ENCODE assay signal across 22 cellular contexts in genomic region chr13:20125783-20126165, GRCh38. TPM values are rescaled to one million over a fixed set of nuclear protein-coding genes. Genes with fewer than 3 reads are reported as not detected.
DNase-seq lines count a peak whose midpoint lies in the region; ATAC-seq, FAIRE-seq and TF ChIP-seq lines count a peak whose summit lies in the region.
"Had no signal": no experiment of that assay in that cellular context is flagged by ENCODE, and none has a peak within 500 bp of the region (broad histone marks: within the 10 kb centered on the region; RNA-seq: fewer than 3 reads in every experiment).

No MANE protein-coding gene starts in this region.

- peaks cover 7% of the 10 kb centered on the region for H3K4me1 Mint-ChIP-seq in stimulated activated memory B cell treated with anti-CD40 and anti-IgM and Interleukin-4, amounts not matched to agents 10 μg/mL and 1 μg/mL and 100 μg/mL, for 72 hours

- TF ChIP-seq EP300 in A549 (IDR thresholded peaks at IDR 0.05) (no peak), stomach (IDR thresholded peaks at IDR 0.05) (no peak)

- H3K9ac ChIP-seq in HCT116 (ENCODE audit: low read length): no peak overlapping the region

- no peak for TF ChIP-seq POLR2A in A549 (IDR thresholded peaks at IDR 0.05; ENCODE audit: low read length)
- no peak for TF ChIP-seq POLR2A in HCT116 (IDR thresholded peaks at IDR 0.05; ENCODE audit: borderline replicate concordance, extremely low read depth, insufficient read depth, insufficient read length)
- TF ChIP-seq POLR2A in stomach (IDR thresholded peaks at IDR 0.05): no peak

- POLR2A ChIA-PET in A549 (lab: Yijun Ruan, JAX) (no interaction called here), HCT116 (lab: Charles Lee) (interaction anchor here (0.6 kb wide), 1 partner anchor 414 kb away, joined by 4 read pairs; no protein-coding TSS in a partner anchor)

- H3K4me1 ChIP-seq in A549: peaks cover 13% of the 10 kb centered on the region; the same call in 2 of the 3 replicates
- peaks cover 14 to 57% of the 10 kb centered on the region in 2 experiments for H3K4me1 ChIP-seq in HCT116 (ENCODE audit: control insufficient read depth in 1 of 2, insufficient read depth in 2 of 2, low read length in 2 of 2)
- H3K4me1 ChIP-seq in stomach: peaks cover 10 to 28% (median 13%) of the 10 kb centered on the region in 4 donors

- no peak for TF ChIP-seq RAD21 in A549 (conservative IDR thresholded peaks at IDR 0.05 in 1 of 2, IDR thresholded peaks at IDR 0.05 in 1 of 2)
- TF ChIP-seq RAD21 in HCT116 (IDR thresholded peaks at IDR 0.05; ENCODE audit: low read depth): no peak

- H3K36me3 ChIP-seq in HCT116 (ENCODE audit: control insufficient read depth in 1 of 2, insufficient read depth in 2 of 2, low read length in 2 of 2): no peaks in the 10 kb centered on the region
- no peaks in the 10 kb centered on the region for H3K36me3 ChIP-seq in stomach
- H3K36me3 ChIP-seq: vagina had no signal

- no peaks in the 10 kb centered on the region for H3K36me3 Mint-ChIP-seq in stimulated activated memory B cell treated with anti-CD40 and anti-IgM and Interleukin-4, amounts not matched to agents 10 μg/mL and 1 μg/mL and 100 μg/mL, for 72 hours
- H3K36me3 Mint-ChIP-seq: CD8-positive, alpha-beta T cell had no signal

- no peaks in the 10 kb centered on the region for H3K9me3 ChIP-seq in A549
- H3K9me3 ChIP-seq in HCT116 (ENCODE audit: control insufficient read depth in 1 of 2, insufficient read depth in 1 of 2, low read depth in 1 of 2, low read length in 2 of 2): no peaks in the 10 kb centered on the region
- H3K9me3 ChIP-seq in stomach: no peaks in the 10 kb centered on the region
- H3K9me3 ChIP-seq: vagina had no signal

- 0 out of 3 replicates have a peak overlapping the region, but pooled peaks have one; percentile 37 for H3K4me2 ChIP-seq in A549
- H3K4me2 ChIP-seq in HCT116 (ENCODE audit: low read length): peak overlapping the region; percentile 46

- H3K4me3 ChIP-seq in A549 (no peak overlapping the region), HCT116 (replicated peaks in 1 of 2; ENCODE audit: low read depth in 1 of 2, low read length in 2 of 2) (no peak overlapping the region), stomach (no peak overlapping the region)
- H3K4me3 ChIP-seq: K562, vagina had no signal

- H2AFZ ChIP-seq in HCT116 (ENCODE audit: low read depth, low read length, poor library complexity, severe bottlenecking): peak overlapping the region; percentile 44

- 35% methylated on average over 4 of the region's 4 CpGs for WGBS in A549 (ENCODE audit: missing lambda C conversion rate)
- 53 to 71% (median 65%) methylated on average over 4 of the region's 4 CpGs for WGBS in stomach, 5 donors

- H4K20me1 ChIP-seq in HCT116 (ENCODE audit: insufficient read depth): no peaks in the 10 kb centered on the region

- H3K27ac ChIP-seq in A549 (no peak overlapping the region), HCT116 (ENCODE audit: low read depth, low read length) (no peak overlapping the region), cingulate gyrus (ENCODE audit: low read depth, low read length) (peak overlapping the region; percentile 54), stomach (no peak overlapping the region)
- H3K27ac ChIP-seq: vagina had no signal

- no TSS peak for BruUV-seq in HCT116 (replicated peaks; lab: Mats Ljungman, UMichigan)

- DNase-seq in A549 (ENCODE audit: low read depth in 1 of 2, low spot score in 1 of 2): no peak
- DNase-seq in HCT116 (ENCODE audit: low read depth, low spot score): no peak
- DNase-seq in medulla oblongata (ENCODE audit: extremely low spot score): peak; percentile 11
- DNase-seq in NCI-H1417 (lab: John Stamatoyannopoulos, UW): no peak
- DNase-seq in stomach: no peak
- DNase-seq: activated CD4-positive, alpha-beta T cell treated with anti-CD3 and anti-CD28 coated beads, Interleukin-2, amount 10 ng/mL, durations not matched to agents 24 days and 14 days; activated CD8-positive, alpha-beta memory T cell treated with anti-CD3 and anti-CD28 coated beads, Interleukin-2, amount 50 U/mL, for 4 hours; CD8-positive, alpha-beta T cell; DMS79 treated with DMSO at 0.1 percent for 48 hours; effector memory CD4-positive, alpha-beta T cell; NCI-H1930; nephron progenitor cell; NK-92 treated with Interleukin-12 subunit alpha and Interleukin-12 subunit beta, amount 100 ng/mL, for 24 hours; small intestine; stimulated activated CD4-positive, alpha-beta T cell treated with anti-CD3 and anti-CD28 coated beads, Interleukin-4, amount 100 ng/mL, for 4 hours had no signal

- TF ChIP-seq CTCF in A549 (IDR thresholded peaks at IDR 0.05) (no peak), HCT116 (IDR thresholded peaks at IDR 0.05 in 2 of 3, conservative IDR thresholded peaks at IDR 0.05 in 1 of 3; ENCODE audit: borderline replicate concordance in 1 of 3, insufficient read depth in 1 of 3, low read depth in 2 of 3, low read length in 2 of 3) (no peak), stomach (IDR thresholded peaks at IDR 0.05) (no peak)

- H3K27me3 Mint-ChIP-seq in stimulated activated memory B cell treated with anti-CD40 and anti-IgM and Interleukin-4, amounts not matched to agents 10 μg/mL and 1 μg/mL and 100 μg/mL, for 72 hours: peaks cover 18% of the 10 kb centered on the region

- FAIRE-seq in A549 (lab: Jason Lieb, UNC): no peak
- FAIRE-seq: K562, small intestine had no signal

- no peaks in the 10 kb centered on the region for H3K9me2 ChIP-seq in HCT116 (ENCODE audit: insufficient read depth)

- H3K4me3 Mint-ChIP-seq in stimulated activated memory B cell treated with anti-CD40 and anti-IgM and Interleukin-4, amounts not matched to agents 10 μg/mL and 1 μg/mL and 100 μg/mL, for 72 hours: no peak overlapping the region
- H3K4me3 Mint-ChIP-seq: activated CD4-positive, alpha-beta T cell treated with anti-CD3 and anti-CD28 coated beads, Interleukin-2, amount 10 ng/mL, durations not matched to agents 24 days and 14 days; CD8-positive, alpha-beta T cell; nephron progenitor cell had no signal

- H3K27me3 ChIP-seq in HCT116 (ENCODE audit: insufficient read depth, low read length): no peaks in the 10 kb centered on the region
- peaks cover 0 to 29% (median 16%) of the 10 kb centered on the region in 3 donors for H3K27me3 ChIP-seq in stomach
- H3K27me3 ChIP-seq: vagina had no signal

- no peaks in the 10 kb centered on the region for H3K79me2 ChIP-seq in HCT116 (ENCODE audit: insufficient read depth, low read length)

- CTCF ChIA-PET in A549 (lab: Yijun Ruan, JAX): interaction anchor here (3.1 kb wide), 1 partner anchor 10 kb away, joined by 12 read pairs; no protein-coding TSS in a partner anchor
- CTCF ChIA-PET in HCT116 (lab: Charles Lee): no interaction called here

- RAD21 ChIA-PET in HCT116 (lab: Charles Lee; ENCODE audit: low non-redundant PET in 1 of 2, low total read pairs in 2 of 2, uncharacterized antibody in 2 of 2, unreplicated experiment in 2 of 2): no interaction called here

- intact Hi-C loops in HCT116 (cut with micrococcal nuclease): loop anchor here (2.0 kb wide), 1 partner anchor 35 kb away; the partner anchor contains the start of gene GJA3
- intact Hi-C loops in stomach (cut with DNase I; ENCODE audit: low total_unique reads): no loop called here

- no peak for ATAC-seq in A549
- no peak for ATAC-seq in HCT116
- no peak for ATAC-seq in HG03439 (IDR thresholded peaks at IDR 0.05; ENCODE audit: unreplicated experiment)
- ATAC-seq in stimulated activated memory B cell treated with anti-CD40 and anti-IgM and Interleukin-4, amounts not matched to agents 10 μg/mL and 1 μg/mL and 100 μg/mL, for 72 hours: no peak
- ATAC-seq: CD8-positive, alpha-beta T cell; K562 had no signal

- no peak overlapping the region for H3K27ac Mint-ChIP-seq in stimulated activated memory B cell treated with anti-CD40 and anti-IgM and Interleukin-4, amounts not matched to agents 10 μg/mL and 1 μg/mL and 100 μg/mL, for 72 hours
- H3K27ac Mint-ChIP-seq: activated CD4-positive, alpha-beta T cell treated with anti-CD3 and anti-CD28 coated beads, Interleukin-2, amount 10 ng/mL, durations not matched to agents 24 days and 14 days; CD8-positive, alpha-beta T cell; nephron progenitor cell had no signal

- no peaks in the 10 kb centered on the region for H3K9me3 Mint-ChIP-seq in stimulated activated memory B cell treated with anti-CD40 and anti-IgM and Interleukin-4, amounts not matched to agents 10 μg/mL and 1 μg/mL and 100 μg/mL, for 72 hours
- H3K9me3 Mint-ChIP-seq: activated CD4-positive, alpha-beta T cell treated with anti-CD3 and anti-CD28 coated beads, Interleukin-2, amount 10 ng/mL, durations not matched to agents 24 days and 14 days; CD8-positive, alpha-beta T cell; nephron progenitor cell had no signal

TF ChIP-seq in A549, 52 proteins besides CTCF, POLR2A, EP300 and RAD21 (continues in another document):
- TF ChIP-seq MAZ (IDR thresholded peaks at IDR 0.05; ENCODE audit: borderline replicate concordance, low read depth, low read length) (no peak), ATOH8 (CRISPR knock-in tag; IDR thresholded peaks at IDR 0.05; ENCODE audit: low read depth) (no peak), CBX8 (IDR thresholded peaks at IDR 0.05) (no peak)

TF ChIP-seq in HCT116, 20 proteins besides CTCF, POLR2A, EP300 and RAD21:
- TF ChIP-seq ZNF274 (IDR thresholded peaks at IDR 0.05; ENCODE audit: low read depth, low read length): no peak
- TF ChIP-seq EZH2phosphoT487 (IDR thresholded peaks at IDR 0.05; ENCODE audit: borderline replicate concordance): no peak

RNA-seq across cellular contexts. Expression of gene GJA3, which starts 35.1 kb away (rescaled TPM):
- 0.06 and 0.08 TPM in 2 replicates for polyA plus RNA-seq in A549 (2011; rRNA removed)
- polyA plus RNA-seq in A549 (2012; cell fraction: cytosol; rRNA removed): 0.05 TPM in 2 replicates
- 0.02 and 0.08 TPM in 2 replicates for polyA plus RNA-seq in A549 (2012; cell fraction: nucleus; rRNA removed)
- polyA plus RNA-seq in A549 (2017; fragmentation: RNase III; extraction: RNeasy Plus Mini Kit Qiagen cat#74134 plus additional on column Dnase treatment): 0.17 to 0.20 TPM (median 0.19 TPM) in 3 replicates
- polyA minus RNA-seq in A549 (2011; rRNA and poly(A)+ RNA removed): 0.04 and 0.05 TPM in 2 replicates
- total RNA-seq in HCT116 (2021; ENCODE audit: unreplicated experiment): 8.0 TPM
- 2.7 and 3.2 TPM in 2 replicates for polyA plus RNA-seq in HCT116 (2012)
- total RNA-seq in stomach: under 1 TPM in 1 of 5 donors, not detected in 4; 0.14 TPM
- polyA plus RNA-seq in stomach: under 1 TPM in 1 of 3 donors, not detected in 2; 0.13 TPM
- total RNA-seq: activated CD4-positive, alpha-beta T cell treated with anti-CD3 and anti-CD28 coated beads, Interleukin-2, amount 10 ng/mL, durations not matched to agents 24 days and 14 days; lung microvascular endothelial cell; posterior vena cava; vagina had no signal
